26 cellular contexts compared by ENCODE assay signal in the genomic region with DNA sequence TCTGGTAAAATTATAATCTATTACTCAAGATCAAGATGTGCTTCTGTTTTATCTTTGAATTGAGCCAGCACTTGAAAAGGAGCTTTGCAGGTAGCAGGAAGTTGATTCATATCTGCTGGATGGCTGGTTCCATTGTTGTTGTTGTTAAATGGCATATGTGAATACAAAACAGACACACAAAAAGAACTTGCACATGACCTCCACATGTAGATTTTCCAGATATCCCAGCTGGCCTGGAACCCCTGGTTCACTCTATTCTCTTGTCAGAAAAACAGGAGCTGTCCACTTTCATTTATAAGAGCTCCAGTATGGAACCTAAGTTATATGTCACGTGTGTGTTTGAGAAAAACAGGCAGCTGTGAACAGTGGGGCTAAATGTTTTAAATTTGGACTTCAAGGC.
"Had no signal": no experiment of that assay in that cellular context is flagged by ENCODE, and none has a peak within 500 bp of the region (broad histone marks: within the 10 kb centered on the region; RNA-seq: fewer than 3 reads in every experiment).

No MANE protein-coding gene starts in this region.

- DNase-seq: colonic mucosa; effector CD8-positive, alpha-beta T cell; foreskin keratinocyte; glutamatergic neuron; heart right ventricle; hypothalamus; immature natural killer cell; mucosa of descending colon; naive B cell; pancreas; right lobe of liver; stimulated activated CD4-positive, alpha-beta T cell treated with anti-CD3 and anti-CD28 coated beads, Interleukin-12 subunit alpha, Interleukin-12 subunit beta, amount 100 ng/mL, for 4 hours; stimulated activated CD4-positive, alpha-beta T cell treated with anti-CD3 and anti-CD28 coated beads, Interleukin-1b, Interleukin-23, amount 100 ng/mL, for 48 hours; stimulated activated CD4-positive, alpha-beta T cell treated with anti-CD3 and anti-CD28 coated beads, Interleukin-4, amount 100 ng/mL, for 1 hour; stimulated activated CD8-positive, alpha-beta memory T cell treated with anti-CD3 and anti-CD28 coated beads, Interleukin-4, amount 100 ng/mL, for 48 hours; stimulated activated naive CD4-positive, alpha-beta T cell; stimulated activated naive CD8-positive, alpha-beta T cell treated with anti-CD3 and anti-CD28 coated beads, Interleukin-15, amount 100 ng/mL, for 72 hours; transverse colon; upper lobe of right lung; uterus had no signal

- H3K9me3 ChIP-seq: colonic mucosa, esophagus muscularis mucosa, heart right ventricle, mucosa of descending colon, neutrophil, pancreas, right lobe of liver, suprapubic skin, transverse colon, upper lobe of right lung, uterus had no signal

- H3K4me1 ChIP-seq: colonic mucosa, esophagus muscularis mucosa, foreskin keratinocyte, heart right ventricle, pancreas, right lobe of liver, suprapubic skin, transverse colon, upper lobe of right lung, uterus had no signal

- H3K4me3 ChIP-seq: colonic mucosa, esophagus muscularis mucosa, heart right ventricle, lung, mucosa of descending colon, pancreas, right lobe of liver, smooth muscle cell, suprapubic skin, transverse colon, upper lobe of right lung, uterus had no signal

- H3K27me3 ChIP-seq: colonic mucosa, esophagus muscularis mucosa, foreskin keratinocyte, heart right ventricle, neutrophil, pancreas, right lobe of liver, suprapubic skin, transverse colon, upper lobe of right lung had no signal

- H3K4me2 ChIP-seq: smooth muscle cell had no signal

- H3K27ac ChIP-seq: colonic mucosa, esophagus muscularis mucosa, foreskin keratinocyte, heart right ventricle, neutrophil, pancreas, right lobe of liver, suprapubic skin, transverse colon, upper lobe of right lung, uterus had no signal

- ATAC-seq: foreskin keratinocyte; heart right ventricle; mucosa of descending colon; natural killer cell treated with Interleukin-12 subunit alpha and Interleukin-12 subunit beta and Interleukin-15 and Interleukin-18, amount 100 ng/mL, for 72 hours; pancreas; right lobe of liver; stimulated activated naive CD8-positive, alpha-beta T cell treated with anti-CD3 and anti-CD28 coated beads, Interleukin-15, amount 100 ng/mL, for 72 hours; upper lobe of right lung had no signal

- H3K36me3 ChIP-seq: colonic mucosa, esophagus muscularis mucosa, heart right ventricle, neutrophil, pancreas, right lobe of liver, suprapubic skin, transverse colon, upper lobe of right lung, uterus had no signal
